8 cellular contexts compared by ENCODE assay signal in the genomic region with DNA sequence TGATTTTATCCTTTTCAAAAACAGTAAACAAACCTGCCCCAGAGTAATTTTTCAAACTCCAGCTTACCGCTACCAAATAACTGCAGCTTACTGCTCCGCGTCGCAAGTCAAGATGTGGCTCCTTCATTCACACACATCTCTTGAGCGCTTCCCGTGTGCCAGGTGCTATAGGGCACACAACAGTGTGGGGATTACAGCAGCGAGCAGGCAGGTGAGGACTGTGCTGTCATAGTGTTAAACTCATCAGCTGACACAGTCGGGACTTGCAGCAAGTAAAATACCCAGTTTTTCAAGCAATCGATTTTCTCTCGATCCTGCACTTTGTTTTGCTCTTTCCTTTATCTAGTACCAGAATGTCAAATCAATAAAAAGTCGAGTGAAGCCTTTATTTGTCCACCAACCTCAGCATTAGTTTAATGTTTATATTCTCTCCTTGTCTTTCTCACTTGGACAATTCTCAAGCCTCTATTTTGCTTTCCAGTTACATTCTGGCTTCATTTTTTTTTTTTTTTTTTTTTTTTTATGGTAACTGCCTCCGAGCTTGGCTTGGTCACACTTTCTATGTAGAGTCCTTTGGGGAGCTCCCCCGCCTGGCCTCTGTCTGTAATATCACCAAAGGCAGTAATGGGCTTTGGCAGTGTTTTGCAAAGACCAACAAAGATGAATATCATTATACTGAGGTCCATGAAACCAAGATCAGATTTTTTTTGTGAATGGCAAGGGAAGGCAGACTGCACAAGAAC. TPM values are rescaled to one million over a fixed set of nuclear protein-coding genes. Genes with fewer than 3 reads are reported as not detected.
DNase-seq lines count a peak whose midpoint lies in the region; ATAC-seq and TF ChIP-seq lines count a peak whose summit lies in the region.

No MANE protein-coding gene starts in this region.

- H3K27me3 ChIP-seq in iPS DF 6.9 (ENCODE audit: control insufficient read depth, insufficient read depth, low read length) = no peaks in the 10 kb centered on the region
- H3K27me3 ChIP-seq in smooth muscle cell (ENCODE audit: low read depth) = no peaks in the 10 kb centered on the region

- in situ Hi-C loops in astrocyte of the spinal cord (cut with HindIII; ENCODE audit: low sequenced_read_pairs) = no loop called here

- no peak overlapping the region for H3K4me3 ChIP-seq in astrocyte of the spinal cord (ENCODE audit: low read depth, low read length)
- H3K4me3 ChIP-seq in iPS DF 6.9 (ENCODE audit: low read length) = no peak overlapping the region
- no peak overlapping the region for H3K4me3 ChIP-seq in smooth muscle cell

- TF ChIP-seq CTCF in astrocyte of the spinal cord (IDR thresholded peaks at IDR 0.05; ENCODE audit: low read depth, low read length) = peak; percentile 70
- peak; percentile 47 for TF ChIP-seq CTCF in smooth muscle cell (IDR thresholded peaks at IDR 0.05; ENCODE audit: borderline replicate concordance, insufficient read depth, poor library complexity, severe bottlenecking)

- DNase-seq in DMS53 (lab: John Stamatoyannopoulos, UW) (peak; percentile 87), NCI-H748 treated with DMSO at 0.1 percent for 48 hours (lab: John Stamatoyannopoulos, UW) (peak; percentile 25), astrocyte of the spinal cord (ENCODE audit: low read depth, low spot score) (peak; percentile 75), iPS DF 6.9 (ENCODE audit: low read depth, low spot score) (peak; percentile 25), smooth muscle cell (lab: John Stamatoyannopoulos, UW; ENCODE audit: unreplicated experiment) (peak; percentile 6), GOT3 (lab: John Stamatoyannopoulos, UW) (no peak)

- no peaks in the 10 kb centered on the region for H3K36me3 ChIP-seq in iPS DF 6.9 (ENCODE audit: control insufficient read depth, insufficient read depth, low read length)
- no peaks in the 10 kb centered on the region for H3K36me3 ChIP-seq in smooth muscle cell (ENCODE audit: low read depth)

- no CpG with 5 or more reads among the region's 13 CpGs for WGBS in iPS DF 6.9 (ENCODE audit: insufficient coverage, insufficient read length)
- 77% methylated on average over 13 of the region's 13 CpGs for WGBS in smooth muscle cell (ENCODE audit: low lambda C conversion rate)

- H3K4me2 ChIP-seq in smooth muscle cell = no peak overlapping the region

- H3K9me3 ChIP-seq in iPS DF 6.9 (ENCODE audit: control insufficient read depth, insufficient read depth, low read length) (no peaks in the 10 kb centered on the region), smooth muscle cell (replicated peaks; ENCODE audit: low read depth) (no peaks in the 10 kb centered on the region)

- no peaks in the 10 kb centered on the region for H3K4me1 ChIP-seq in iPS DF 6.9 (ENCODE audit: control insufficient read depth, insufficient read depth, low read length)
- H3K4me1 ChIP-seq in smooth muscle cell (ENCODE audit: low read depth) = no peaks in the 10 kb centered on the region

- H3K79me2 ChIP-seq in smooth muscle cell (ENCODE audit: low read depth) = no peaks in the 10 kb centered on the region

- no peaks in the 10 kb centered on the region for H4K20me1 ChIP-seq in smooth muscle cell (ENCODE audit: low read depth)

- ATAC-seq in GM19351 (IDR thresholded peaks at IDR 0.05; ENCODE audit: unreplicated experiment) = peak; percentile 96
- peak; percentile 80 for ATAC-seq in HG03457 (IDR thresholded peaks at IDR 0.05; ENCODE audit: unreplicated experiment)

- no peak overlapping the region for H3K9ac ChIP-seq in smooth muscle cell (ENCODE audit: low read depth)

- H3F3A ChIP-seq in smooth muscle cell (ENCODE audit: low read depth) = no peaks in the 10 kb centered on the region

- no peak overlapping the region for H3K27ac ChIP-seq in iPS DF 6.9 (ENCODE audit: low read length)
- H3K27ac ChIP-seq in smooth muscle cell (ENCODE audit: low read depth) = no peak overlapping the region

- no peak overlapping the region for H2AFZ ChIP-seq in smooth muscle cell (ENCODE audit: low read depth)

RNA-seq across cellular contexts. Expression of a gene that starts 8.3 kb away (rescaled TPM):
- 0.18 TPM in 1 of 2 replicates, not detected in the other for total RNA-seq in smooth muscle cell
- polyA plus RNA-seq in smooth muscle cell = not detected in 2 replicates

RNA-seq across cellular contexts. Expression of a gene that starts 42.4 kb away (rescaled TPM):
- total RNA-seq in smooth muscle cell = 195 and 237 TPM in 2 replicates
- polyA plus RNA-seq in smooth muscle cell = 101 and 116 TPM in 2 replicates
